9 cellular contexts compared by ENCODE assay signal in the genomic region with DNA sequence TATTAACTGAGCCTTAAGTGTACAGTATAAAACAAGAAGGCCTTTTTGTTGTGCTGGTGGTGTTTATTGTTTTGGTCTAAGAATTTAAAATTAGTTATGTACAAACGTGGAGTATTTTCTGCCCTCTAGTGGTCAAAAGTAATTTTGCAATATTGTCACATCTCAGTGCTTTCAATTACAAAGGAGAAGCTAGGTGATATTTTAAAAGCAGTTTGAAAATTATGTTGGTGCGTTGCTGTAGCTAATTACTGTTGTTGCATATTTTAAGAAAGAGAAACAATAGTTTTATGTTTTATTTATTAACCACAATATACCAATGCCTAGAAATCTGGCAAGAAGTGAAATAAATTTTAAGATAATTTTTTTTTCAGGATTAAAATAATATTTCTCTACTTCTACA. TPM values are rescaled to one million over a fixed set of nuclear protein-coding genes. Genes with fewer than 3 reads are reported as not detected.
DNase-seq lines count a peak whose midpoint lies in the region; ATAC-seq, FAIRE-seq and TF ChIP-seq lines count a peak whose summit lies in the region.
"Had no signal": no experiment of that assay in that cellular context is flagged by ENCODE, and none has a peak within 500 bp of the region (broad histone marks: within the 10 kb centered on the region; RNA-seq: fewer than 3 reads in every experiment).

No MANE protein-coding gene starts in this region.

- TF ChIP-seq POLR2A in K562 (conservative IDR thresholded peaks at IDR 0.05) = no peak

- POLR2A ChIA-PET in K562 (lab: Yijun Ruan, JAX) = interaction anchor here (1.0 to 1.7 kb wide), 3 partner anchors 9 to 92 kb away, joined by 4 to 5 read pairs (median 4); a partner anchor contains a TSS

- H2AFZ ChIP-seq in K562 (ENCODE audit: low read depth, low read length) = no peak overlapping the region

- 5% methylated on average over 2 of the region's 2 CpGs for WGBS in K562 (ENCODE audit: insufficient coverage, low coverage, missing lambda C conversion rate)

- ATAC-seq in GM21381 (IDR thresholded peaks at IDR 0.05; ENCODE audit: unreplicated experiment) (peak; percentile 51), K562 (peak; percentile 72), left lobe of liver (peak; percentile 75), GM18873 (IDR thresholded peaks at IDR 0.05; ENCODE audit: low FRiP score, unreplicated experiment) (no peak), GM18909 (IDR thresholded peaks at IDR 0.05; ENCODE audit: poor library complexity, unreplicated experiment) (no peak)

- in situ Hi-C loops in K562 (cut with MboI) = no loop called here

- TF ChIP-seq RAD21 in K562 (CRISPR knock-in tag; conservative IDR thresholded peaks at IDR 0.05 in 1 of 2, IDR thresholded peaks at IDR 0.05 in 1 of 2) = peak in 1 of 2 experiments; percentile 39; a peak in 1 of 4 replicates

- H3K4me3 ChIP-seq in AG10803 (ENCODE audit: low read length) (no peak overlapping the region), K562 (no peak overlapping the region)
- H3K4me3 ChIP-seq: HAP-1 had no signal

- H3K9ac ChIP-seq in K562 (ENCODE audit: insufficient read depth in 1 of 2, low read depth in 2 of 2, low read length in 2 of 2) = no peak overlapping the region

- no peaks in the 10 kb centered on the region for H3K9me1 ChIP-seq in K562 (ENCODE audit: control insufficient read depth, insufficient read depth, low read length)

- H3K36me3 ChIP-seq in K562 (ENCODE audit: control insufficient read depth, insufficient read depth, low read length) = no peaks in the 10 kb centered on the region
- H3K36me3 ChIP-seq: HAP-1 had no signal

- no TSS peak for BruUV-seq in K562 (replicated peaks; lab: Mats Ljungman, UMichigan)

- CTCF ChIA-PET in K562 (lab: Yijun Ruan, JAX; ENCODE audit: low intra/inter-chr PET ratio) = no interaction called here

- peak; percentile 75 for TF ChIP-seq CTCF in AG10803 (conservative IDR thresholded peaks at IDR 0.05; ENCODE audit: low read length)
- peak; percentile 47 to 73 (median 51); a peak in 4 of 6 replicates for TF ChIP-seq CTCF in K562 (IDR thresholded peaks at IDR 0.05 in 2 of 3, conservative IDR thresholded peaks at IDR 0.05 in 1 of 3; ENCODE audit: insufficient read depth in 2 of 3, low read depth in 1 of 3, low read length in 3 of 3)

- TF ChIP-seq EP300 in K562 (IDR thresholded peaks at IDR 0.05; ENCODE audit: low read length) = no peak

- no peaks in the 10 kb centered on the region; the same call in 1 of the 2 replicates for H4K20me1 ChIP-seq in K562 (replicated peaks; ENCODE audit: control insufficient read depth, insufficient read depth, low read length)

- peaks cover 20 to 32% of the 10 kb centered on the region in 2 experiments for H3K27me3 ChIP-seq in K562 (ENCODE audit: control insufficient read depth in 2 of 2, insufficient read depth in 2 of 2, low read length in 2 of 2)

- intact Hi-C loops in K562 (cut with micrococcal nuclease) = loop anchor here (5.0 kb wide), 1 partner anchor 35 kb away; a partner anchor contains a TSS

- no peaks in the 10 kb centered on the region for H3K4me1 ChIP-seq in K562 (replicated peaks in 1 of 2; ENCODE audit: control insufficient read depth in 2 of 2, insufficient read depth in 2 of 2, low read length in 2 of 2)
- H3K4me1 ChIP-seq: HAP-1 had no signal

- no peaks in the 10 kb centered on the region for H3K79me2 ChIP-seq in K562 (ENCODE audit: control insufficient read depth, insufficient read depth, low read length)

- no peak overlapping the region for H3K27ac ChIP-seq in K562 (ENCODE audit: extremely low read depth, low read depth, low read length)

- no peaks in the 10 kb centered on the region for H3K9me3 ChIP-seq in K562 (replicated peaks; ENCODE audit: control insufficient read depth, insufficient read depth, low read depth, low read length)
- H3K9me3 ChIP-seq: HAP-1 had no signal

- peak; percentile 87 for FAIRE-seq in K562 (lab: Jason Lieb, UNC)

- DNase-seq in AG10803 (ENCODE audit: low read depth) (peak; percentile 38), NCI-H2196 (lab: John Stamatoyannopoulos, UW; ENCODE audit: unreplicated experiment) (peak; percentile 62), K562 (ENCODE audit: extremely low read depth in 1 of 4, low spot score in 3 of 4) (peak; percentile 21 to 62 (median 27)), left lobe of liver (ENCODE audit: low spot score) (no peak), GM19240 (ENCODE audit: insufficient read length, low spot score) (no peak)

- H3K4me2 ChIP-seq in K562 (ENCODE audit: insufficient read depth, low read length) = no peak overlapping the region

TF ChIP-seq in K562, 482 proteins besides CTCF, POLR2A, EP300 and RAD21:
- TF ChIP-seq, protein P1, sequence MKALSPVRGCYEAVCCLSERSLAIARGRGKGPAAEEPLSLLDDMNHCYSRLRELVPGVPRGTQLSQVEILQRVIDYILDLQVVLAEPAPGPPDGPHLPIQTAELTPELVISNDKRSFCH (CRISPR knock-in tag; IDR thresholded peaks at IDR 0.05) = no peak
- TF ChIP-seq, protein P1 (tag; IDR thresholded peaks at IDR 0.05) = no peak
- TF ChIP-seq FOXK2 (conservative IDR thresholded peaks at IDR 0.05 in 1 of 2, IDR thresholded peaks at IDR 0.05 in 1 of 2; ENCODE audit: low read depth in 2 of 2) (0 out of 4 replicates have a peak, but pooled peaks of 1 of the 2 experiments have one; percentile 31), ZNF274 (IDR thresholded peaks at IDR 0.05; ENCODE audit: borderline replicate concordance, low read depth, low read length) (no peak), CEBPB (tag; IDR thresholded peaks at IDR 0.05) (peak; percentile 40; the same call in 1 of the 2 replicates), FOSL1 (tag; conservative IDR thresholded peaks at IDR 0.05) (0 out of 2 replicates have a peak, but pooled peaks have one; percentile 14), PURB (CRISPR knock-in tag; IDR thresholded peaks at IDR 0.05; ENCODE audit: low read depth) (no peak), ETS2 (tag; IDR thresholded peaks at IDR 0.05; ENCODE audit: borderline replicate concordance, poor library complexity, severe bottlenecking) (no peak), FOXA3 (CRISPR knock-in tag; conservative IDR thresholded peaks at IDR 0.05 in 1 of 2, IDR thresholded peaks at IDR 0.05 in 1 of 2) (0 out of 4 replicates have a peak, but pooled peaks of 1 of the 2 experiments have one; percentile 5), CEBPG (CRISPR knock-in tag; IDR thresholded peaks at IDR 0.05) (no peak), CEBPG (tag; conservative IDR thresholded peaks at IDR 0.05 in 1 of 2, IDR thresholded peaks at IDR 0.05 in 1 of 2) (peak in 1 of 2 experiments; percentile 65; a peak in 2 of 4 replicates)

RNA-seq across cellular contexts. Expression of a gene that starts 11.4 kb away (rescaled TPM):
- total RNA-seq in K562 (2011; cell fraction: chromatin; rRNA removed; ENCODE audit: low replicate concordance) = not detected in 2 replicates
- total RNA-seq in K562 (2011; cell fraction: nucleolus; rRNA removed) = not detected in 2 replicates
- total RNA-seq in K562 (2011; cell fraction: nucleoplasm; rRNA removed) = not detected in 2 replicates
- total RNA-seq in K562 (2014; rRNA removed) (not detected in 2 replicates), K562 (2014; rRNA removed; fragmentation: Illumina TruSeq; extraction: Trizol) (not detected in 2 replicates), K562 (2015; rRNA removed; fragmentation: Illumina TruSeq; extraction: Trizol) (not detected in 2 replicates), K562 (2021) (not detected in 2 replicates), left lobe of liver (not detected)
- polyA plus RNA-seq in K562 (2011; rRNA removed) (not detected in 2 replicates), K562 (2014; fragmentation: Illumina TruSeq; extraction: Trizol) (not detected in 2 replicates), K562 (2014; fragmentation: Nextera tagmentation; extraction: Ambion mirVana) (not detected), K562 (2014; rRNA removed) (not detected in 2 replicates)
- polyA plus RNA-seq in K562 (2011; cell fraction: cytosol; rRNA removed) = not detected in 2 replicates
- not detected in 2 replicates for polyA plus RNA-seq in K562 (2011; cell fraction: nucleus; rRNA removed)
- not detected in 2 replicates for polyA plus RNA-seq in K562 (2012)
- not detected in 2 replicates for polyA minus RNA-seq in K562 (2011; rRNA and poly(A)+ RNA removed)
- not detected in 2 replicates for polyA minus RNA-seq in K562 (2011; cell fraction: cytosol; rRNA and poly(A)+ RNA removed)
- polyA minus RNA-seq in K562 (2011; cell fraction: nucleus; rRNA and poly(A)+ RNA removed) = not detected in 2 replicates

Comparison
In these comparisons a context has a peak if more than half of its experiments do, and no peak if none do; other contexts are left out.
1. DNase-seq: peak in AG10803 (single experiment), NCI-H2196 (single experiment) and K562 (4 of 4); none in left lobe of liver (single experiment) and GM19240 (single experiment).
2. ATAC-seq: peak in GM21381 (single experiment), K562 (single experiment) and left lobe of liver (single experiment); none in GM18873 (single experiment) and GM18909 (single experiment).